ENCODE assay signal across 9 cellular contexts in the genomic region with DNA sequence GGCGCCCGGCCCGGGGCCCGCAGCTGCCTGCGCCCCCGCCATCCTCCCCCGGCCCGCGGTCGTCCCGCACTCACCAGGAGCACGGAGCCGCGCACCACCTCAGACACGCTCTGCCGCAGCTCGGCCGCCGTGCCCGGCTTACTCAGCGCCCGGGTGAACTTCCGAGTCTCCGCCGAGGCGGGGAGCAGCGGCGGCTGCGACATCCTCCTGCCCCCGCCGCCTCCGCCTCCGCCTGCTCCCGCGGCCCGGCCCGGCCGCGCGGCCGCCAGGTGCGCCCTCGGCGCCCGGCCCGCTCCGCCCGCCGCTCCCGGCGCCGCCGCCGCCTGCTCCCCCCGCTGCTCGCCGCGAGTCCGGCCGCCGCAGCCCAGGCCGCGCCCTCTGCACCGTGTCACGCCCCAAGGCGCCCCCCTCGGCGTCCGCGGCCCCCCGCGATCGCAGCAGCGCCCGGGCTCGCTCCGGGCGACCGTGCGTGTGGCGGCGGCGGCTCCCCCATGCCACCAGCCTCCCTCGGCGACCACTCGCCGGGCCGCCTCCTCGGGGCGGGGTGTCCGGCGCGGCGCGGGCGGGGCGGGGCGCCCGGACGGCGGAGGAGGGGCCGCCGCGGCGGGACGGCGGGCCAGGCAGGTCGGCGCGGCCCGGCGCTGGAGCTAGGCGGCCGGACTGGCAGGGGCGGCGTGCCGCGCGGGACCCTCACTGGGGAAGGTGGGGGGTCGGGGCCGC.
DNase-seq lines count a peak whose midpoint lies in the region; ATAC-seq, FAIRE-seq and TF ChIP-seq lines count a peak whose summit lies in the region.
"Had no signal": no experiment of that assay in that cellular context is flagged by ENCODE, and none has a peak within 500 bp of the region (broad histone marks: within the 10 kb centered on the region; RNA-seq: fewer than 3 reads in every experiment).

No MANE protein-coding gene starts in this region.

- peaks cover 20 to 28% (median 25%) of the 10 kb centered on the region in 3 donors for H3K4me1 Mint-ChIP-seq in IgD-negative memory B cell

- CTCF ChIA-PET in mammary epithelial cell (lab: Charles Lee; ENCODE audit: low non-redundant PET) = no interaction called here

- H3K27ac ChIP-seq in mammary epithelial cell (ENCODE audit: insufficient read depth, low read depth, low read length) (peak overlapping the region; percentile 81), keratinocyte (ENCODE audit: control insufficient read depth, insufficient read depth, low read length) (peak overlapping the region; percentile 83)

- DNase-seq in EL (peak; percentile 47), UCSD-AML1 (lab: John Stamatoyannopoulos, UW; ENCODE audit: unreplicated experiment) (peak; percentile 34), mammary epithelial cell (peak; percentile 64), keratinocyte (ENCODE audit: low read depth, low spot score) (no peak), MV-4-11 (lab: John Stamatoyannopoulos, UW) (no peak)
- peak; percentile 38 to 47 (median 43) for DNase-seq in stimulated activated CD4-positive, alpha-beta T cell treated with anti-CD3 and anti-CD28 coated beads, Interleukin-12 subunit alpha, Interleukin-12 subunit beta, amount 100 ng/mL, for 48 hours (ENCODE audit: low read depth in 2 of 3, low spot score in 1 of 3)

- H3K27ac Mint-ChIP-seq in IgD-negative memory B cell = peak overlapping the region in 2 of 3 donors; percentile 90 to 93

- H3K4me3 ChIP-seq in mammary epithelial cell (replicated peaks in 1 of 3; ENCODE audit: insufficient read depth in 1 of 3, low read depth in 2 of 3, low read length in 3 of 3) (peak overlapping the region; percentile 84 to 86 (median 85)), keratinocyte (ENCODE audit: control insufficient read depth in 2 of 3, extremely low read depth in 1 of 3, insufficient read depth in 2 of 3, low read depth in 1 of 3, low read length in 3 of 3) (peak overlapping the region; percentile 81 to 84 (median 83))

- in situ Hi-C loops in mammary epithelial cell (cut with MboI; ENCODE audit: low sequenced_read_pairs in 2 of 2) = no loop called here

- H3K9me1 ChIP-seq in keratinocyte (ENCODE audit: control insufficient read depth, extremely low read depth, insufficient read depth, low read length) = no peaks in the 10 kb centered on the region

- no peaks in the 10 kb centered on the region for H3K27me3 Mint-ChIP-seq in IgD-negative memory B cell

- no peaks in the 10 kb centered on the region for H3K36me3 Mint-ChIP-seq in IgD-negative memory B cell

- H3K9ac ChIP-seq in mammary epithelial cell (ENCODE audit: insufficient read depth, low read length) (peak overlapping the region; percentile 80), keratinocyte (ENCODE audit: control insufficient read depth, extremely low read depth, insufficient read depth, low read length) (peak overlapping the region; percentile 88)

- WGBS in mammary epithelial cell (ENCODE audit: low coverage, missing lambda C conversion rate) = 0% methylated on average over 5 of the region's 121 CpGs

- no TSS peak for BruUV-seq in mammary epithelial cell (replicated peaks; lab: Mats Ljungman, UMichigan)

- no peaks in the 10 kb centered on the region for H3K9me3 Mint-ChIP-seq in IgD-negative memory B cell

- dilution Hi-C loops in mammary epithelial cell (cut with HindIII; ENCODE audit: low sequenced_read_pairs) = no loop called here
- dilution Hi-C loops in keratinocyte (cut with MboI; ENCODE audit: extremely low pct_ligation_motif_present, low sequenced_read_pairs) = no loop called here

- peak; percentile 46 for ATAC-seq in GM21529 (IDR thresholded peaks at IDR 0.05; ENCODE audit: unreplicated experiment)

- H3K9me3 ChIP-seq in mammary epithelial cell (replicated peaks; ENCODE audit: insufficient read depth, low read length) (no peaks in the 10 kb centered on the region), keratinocyte (ENCODE audit: control insufficient read depth, low read depth, low read length) (no peaks in the 10 kb centered on the region)

- H3K4me2 ChIP-seq in mammary epithelial cell (ENCODE audit: insufficient read depth, low read depth, low read length) (peak overlapping the region; percentile 97), keratinocyte (ENCODE audit: control insufficient read depth, extremely low read depth, insufficient read depth, low read depth, low read length) (peak overlapping the region; percentile 88)

- H3K36me3 ChIP-seq in mammary epithelial cell (ENCODE audit: insufficient read depth, low read length) (no peaks in the 10 kb centered on the region), keratinocyte (ENCODE audit: control insufficient read depth in 2 of 2, extremely low read depth in 1 of 2, insufficient read depth in 2 of 2, low read length in 2 of 2) (no peaks in the 10 kb centered on the region)

- H3K4me1 ChIP-seq in mammary epithelial cell (ENCODE audit: insufficient read depth, low read length) (peaks cover 21% of the 10 kb centered on the region), keratinocyte (ENCODE audit: control insufficient read depth, extremely low read depth, insufficient read depth, low read length) (peaks cover 14% of the 10 kb centered on the region)

- FAIRE-seq in keratinocyte (lab: Jason Lieb, UNC) = no peak
- FAIRE-seq: islet of Langerhans had no signal

- no peaks in the 10 kb centered on the region for H3K27me3 ChIP-seq in mammary epithelial cell (ENCODE audit: insufficient read depth, low read length)
- no peaks in the 10 kb centered on the region for H3K27me3 ChIP-seq in keratinocyte (ENCODE audit: control insufficient read depth, extremely low read depth, insufficient read depth, low read length)

- TF ChIP-seq CTCF in mammary epithelial cell (conservative IDR thresholded peaks at IDR 0.05 in 1 of 2, IDR thresholded peaks at IDR 0.05 in 1 of 2; ENCODE audit: extremely low read depth in 1 of 2, insufficient read depth in 1 of 2, low read depth in 1 of 2, low read length in 2 of 2) = no peak
- TF ChIP-seq CTCF in keratinocyte (optimal IDR thresholded peaks at IDR 0.05 in 1 of 3, IDR thresholded peaks at IDR 0.05 in 1 of 3, conservative IDR thresholded peaks at IDR 0.05 in 1 of 3; ENCODE audit: extremely low read depth in 1 of 3, insufficient read depth in 2 of 3, low read length in 3 of 3) = no peak

- no peaks in the 10 kb centered on the region for H4K20me1 ChIP-seq in mammary epithelial cell (ENCODE audit: insufficient read depth, low read length)
- H4K20me1 ChIP-seq in keratinocyte (ENCODE audit: control insufficient read depth, extremely low read depth, insufficient read depth, low read length) = no peaks in the 10 kb centered on the region

- intact Hi-C loops in mammary epithelial cell (cut with micrococcal nuclease) = loop anchor here (2.0 to 5.0 kb wide), 7 partner anchors 20 to 351 kb away; a partner anchor contains a TSS

- H2AFZ ChIP-seq in mammary epithelial cell (ENCODE audit: low read depth, low read length) (peak overlapping the region; percentile 95), keratinocyte (ENCODE audit: control insufficient read depth, low read length) (peak overlapping the region; percentile 80)

- H3K4me3 Mint-ChIP-seq in IgD-negative memory B cell = peak overlapping the region; percentile 55 to 95 (median 84)

- H3K79me2 ChIP-seq in mammary epithelial cell (ENCODE audit: insufficient read depth, low read length) (peaks cover 50% of the 10 kb centered on the region), keratinocyte (ENCODE audit: control insufficient read depth, insufficient read depth, low read length) (peaks cover 47% of the 10 kb centered on the region)

Comparison
In these comparisons a context has a peak if more than half of its experiments do, and no peak if none do; other contexts are left out.
1. DNase-seq: peak in EL (single experiment), UCSD-AML1 (single experiment), mammary epithelial cell (single experiment) and stimulated activated CD4-positive, alpha-beta T cell treated with anti-CD3 and anti-CD28 coated beads, Interleukin-12 subunit alpha, Interleukin-12 subunit beta, amount 100 ng/mL, for 48 hours (3 of 3); none in keratinocyte (single experiment) and MV-4-11 (single experiment).